8 cellular contexts compared by ENCODE assay signal in genomic region chr11:129278586-129279319, GRCh38.
A peak's percentile ranks its signal among the peaks of the same experiment; 100 is the strongest.
DNase-seq lines count a peak whose midpoint lies in the region; ATAC-seq and TF ChIP-seq lines count a peak whose summit lies in the region.

No MANE protein-coding gene starts in this region.

- H3K36me3 ChIP-seq in neuron (ENCODE audit: insufficient read depth, low read length): no peaks in the 10 kb centered on the region

- no peak for TF ChIP-seq CTCF in activated CD8-positive, alpha-beta T cell treated with anti-CD3 and anti-CD28 coated beads for 36 hours (IDR thresholded peaks at IDR 0.05)
- no peak for TF ChIP-seq CTCF in foreskin fibroblast (IDR thresholded peaks at IDR 0.05; ENCODE audit: low read depth, low read length)

- peak overlapping the region; percentile 33 for H3K27ac Mint-ChIP-seq in activated CD8-positive, alpha-beta T cell treated with anti-CD3 and anti-CD28 coated beads for 36 hours

- peak; percentile 38 for ATAC-seq in HG03342 (IDR thresholded peaks at IDR 0.05; ENCODE audit: unreplicated experiment)
- no peak for ATAC-seq in activated CD8-positive, alpha-beta T cell treated with anti-CD3 and anti-CD28 coated beads for 36 hours
- ATAC-seq in HG03457 (IDR thresholded peaks at IDR 0.05; ENCODE audit: unreplicated experiment): no peak

- no peak overlapping the region for H2AFZ ChIP-seq in neuron (ENCODE audit: low read depth, low read length)

- H3K9me3 Mint-ChIP-seq in activated CD8-positive, alpha-beta T cell treated with anti-CD3 and anti-CD28 coated beads for 36 hours: no peaks in the 10 kb centered on the region

- H3K4me1 ChIP-seq in neuron (ENCODE audit: insufficient read depth, low read length): peaks cover 22% of the 10 kb centered on the region

- CTCF ChIA-PET in activated CD8-positive, alpha-beta T cell treated with anti-CD3 and anti-CD28 coated beads for 36 hours (lab: Charles Lee): interaction anchor here (1.0 kb wide), 1 partner anchor 53 kb away, joined by 5 read pairs; no protein-coding TSS in a partner anchor

- H3K4me3 Mint-ChIP-seq in activated CD8-positive, alpha-beta T cell treated with anti-CD3 and anti-CD28 coated beads for 36 hours: peak overlapping the region; percentile 79

- POLR2A ChIA-PET in activated CD8-positive, alpha-beta T cell treated with anti-CD3 and anti-CD28 coated beads for 36 hours (lab: Charles Lee): interaction anchor here (0.8 kb wide), 1 partner anchor 17 kb away, joined by 3 read pairs; no protein-coding TSS in a partner anchor

- intact Hi-C loops in activated CD8-positive, alpha-beta T cell treated with anti-CD3 and anti-CD28 coated beads for 36 hours (cut with micrococcal nuclease): no loop called here

- H3K36me3 Mint-ChIP-seq in activated CD8-positive, alpha-beta T cell treated with anti-CD3 and anti-CD28 coated beads for 36 hours (ENCODE audit: low read depth): no peaks in the 10 kb centered on the region

- H3K4me3 ChIP-seq in foreskin fibroblast (ENCODE audit: low read depth in 1 of 2, low read length in 2 of 2) (peak overlapping the region; percentile 63 to 76), neuron (ENCODE audit: low read length) (peak overlapping the region; percentile 74)

- peaks cover 13% of the 10 kb centered on the region for H3K27me3 Mint-ChIP-seq in activated CD8-positive, alpha-beta T cell treated with anti-CD3 and anti-CD28 coated beads for 36 hours

- H3K4me1 Mint-ChIP-seq in activated CD8-positive, alpha-beta T cell treated with anti-CD3 and anti-CD28 coated beads for 36 hours (ENCODE audit: low read depth): peaks cover 31% of the 10 kb centered on the region

- H3K27me3 ChIP-seq in neuron (ENCODE audit: insufficient read depth, low read length): no peaks in the 10 kb centered on the region

- H3K9me3 ChIP-seq in neuron (ENCODE audit: low read length): no peaks in the 10 kb centered on the region

- DNase-seq in DMS53 (lab: John Stamatoyannopoulos, UW) (peak; percentile 65), DMS53 treated with DMSO at 0.1 percent for 48 hours (lab: John Stamatoyannopoulos, UW; ENCODE audit: unreplicated experiment) (no peak), foreskin fibroblast (peak; percentile 23 to 68), GM19240 (ENCODE audit: insufficient read length, low spot score) (no peak)
- DNase-seq in activated CD8-positive, alpha-beta T cell treated with anti-CD3 and anti-CD28 coated beads for 36 hours: peak; percentile 28

Comparison
In these comparisons a context has a peak if more than half of its experiments do, and no peak if none do; other contexts are left out.
1. DNase-seq: peak in DMS53 (single experiment), activated CD8-positive, alpha-beta T cell treated with anti-CD3 and anti-CD28 coated beads for 36 hours (single experiment) and foreskin fibroblast (2 of 2); none in DMS53 treated with DMSO at 0.1 percent for 48 hours (single experiment) and GM19240 (single experiment).